In the genomic region with DNA sequence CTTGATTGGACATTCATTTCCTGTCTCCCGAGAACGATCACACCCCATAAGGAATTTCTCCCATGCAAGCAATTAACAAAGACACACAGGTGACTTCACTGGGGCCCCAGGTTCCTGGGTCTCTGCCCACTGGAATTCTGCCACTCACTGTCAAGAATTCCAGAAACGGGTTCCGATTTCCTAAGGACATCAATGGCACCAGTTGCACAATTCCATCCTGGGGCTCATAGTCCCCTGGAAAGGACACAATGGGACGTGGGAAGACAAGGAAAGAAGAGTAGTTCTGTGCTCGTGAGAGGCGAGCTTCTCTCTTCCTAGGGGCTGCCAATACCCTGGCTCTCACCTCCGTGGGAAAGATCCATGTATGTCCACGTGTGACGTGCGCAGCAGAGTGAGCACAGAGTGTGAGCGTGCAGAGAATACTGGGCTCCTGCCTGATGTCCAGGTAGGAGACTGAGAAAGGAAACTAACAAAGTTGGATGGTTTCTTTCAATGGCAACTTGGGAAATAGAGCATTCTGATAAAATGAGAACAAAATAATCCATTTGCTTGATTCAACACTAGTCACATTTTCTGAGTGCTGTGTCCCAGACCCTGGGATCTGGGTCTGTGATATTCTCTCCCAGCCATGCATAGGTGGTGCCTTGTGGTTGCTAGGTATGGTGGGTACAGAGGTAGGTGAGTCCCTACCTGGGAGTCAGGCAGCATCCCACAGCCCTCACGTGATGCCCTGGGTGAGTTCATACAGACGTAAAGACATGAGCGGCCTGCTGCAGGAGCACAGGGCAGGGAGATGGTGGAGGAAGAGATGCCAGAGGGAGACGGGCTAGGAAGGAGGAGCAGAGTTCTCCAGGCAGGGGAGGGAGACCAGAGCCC, we compare ENCODE assay signal across 1 cellular context.
TF ChIP-seq lines count a peak whose summit lies in the region.

No MANE protein-coding gene starts in this region.

TF ChIP-seq in H1, 55 proteins besides CTCF, POLR2A, EP300 and RAD21:
- TF ChIP-seq SIRT6 (IDR thresholded peaks at IDR 0.05; ENCODE audit: low read length) (no peak), FOSL1 (IDR thresholded peaks at IDR 0.05; ENCODE audit: insufficient read depth, low read depth, low read length) (no peak), KDM1A (IDR thresholded peaks at IDR 0.05; ENCODE audit: borderline replicate concordance, low read length) (no peak), RFX5 (IDR thresholded peaks at IDR 0.05; ENCODE audit: borderline replicate concordance, low read depth, low read length) (no peak), TBP (IDR thresholded peaks at IDR 0.05; ENCODE audit: low read depth, low read length) (no peak), CEBPB (IDR thresholded peaks at IDR 0.05; ENCODE audit: low read depth, low read length) (no peak), CTBP2 (IDR thresholded peaks at IDR 0.05; ENCODE audit: borderline replicate concordance, insufficient read depth, insufficient read length, low read length) (no peak), TEAD4 (IDR thresholded peaks at IDR 0.05; ENCODE audit: low read depth, low read length) (no peak), ZNF274 (IDR thresholded peaks at IDR 0.05; ENCODE audit: borderline replicate concordance, extremely low read depth, low read length) (no peak), MAFK (IDR thresholded peaks at IDR 0.05; ENCODE audit: low read depth, low read length) (no peak), CHD1 (IDR thresholded peaks at IDR 0.05; ENCODE audit: low read depth, low read length) (no peak), JUND (IDR thresholded peaks at IDR 0.05; ENCODE audit: low read length) (no peak), SP2 (IDR thresholded peaks at IDR 0.05; ENCODE audit: low read length) (no peak), CHD2 (IDR thresholded peaks at IDR 0.05; ENCODE audit: low read length) (no peak)
- TF ChIP-seq, protein P1, sequence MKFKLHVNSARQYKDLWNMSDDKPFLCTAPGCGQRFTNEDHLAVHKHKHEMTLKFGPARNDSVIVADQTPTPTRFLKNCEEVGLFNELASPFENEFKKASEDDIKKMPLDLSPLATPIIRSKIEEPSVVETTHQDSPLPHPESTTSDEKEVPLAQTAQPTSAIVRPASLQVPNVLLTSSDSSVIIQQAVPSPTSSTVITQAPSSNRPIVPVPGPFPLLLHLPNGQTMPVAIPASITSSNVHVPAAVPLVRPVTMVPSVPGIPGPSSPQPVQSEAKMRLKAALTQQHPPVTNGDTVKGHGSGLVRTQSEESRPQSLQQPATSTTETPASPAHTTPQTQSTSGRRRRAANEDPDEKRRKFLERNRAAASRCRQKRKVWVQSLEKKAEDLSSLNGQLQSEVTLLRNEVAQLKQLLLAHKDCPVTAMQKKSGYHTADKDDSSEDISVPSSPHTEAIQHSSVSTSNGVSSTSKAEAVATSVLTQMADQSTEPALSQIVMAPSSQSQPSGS (IDR thresholded peaks at IDR 0.05; ENCODE audit: low read length) = no peak
